26 cellular contexts compared by ENCODE assay signal in the genomic region with DNA sequence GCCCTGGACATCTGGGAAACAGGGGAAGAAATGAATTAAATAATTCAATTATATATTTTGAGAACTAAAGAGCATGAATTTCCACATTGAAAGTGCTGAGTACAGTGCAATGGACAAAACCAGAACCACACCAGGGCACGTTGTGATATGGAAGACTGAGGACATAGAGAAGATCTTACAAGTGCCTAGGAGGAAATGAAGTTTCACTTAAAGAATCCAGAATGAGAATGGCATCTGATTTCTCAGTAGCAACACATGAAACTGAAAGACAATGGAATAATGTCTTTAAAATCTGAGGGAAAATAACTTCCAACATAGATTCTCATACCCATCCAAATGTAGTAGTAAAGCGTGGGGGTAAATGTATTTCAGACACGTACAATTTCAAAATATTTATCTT. TPM values are rescaled to one million over a fixed set of nuclear protein-coding genes. Genes with fewer than 3 reads are reported as not detected.
DNase-seq lines count a peak whose midpoint lies in the region; ATAC-seq, FAIRE-seq and TF ChIP-seq lines count a peak whose summit lies in the region.
"Had no signal": no experiment of that assay in that cellular context is flagged by ENCODE, and none has a peak within 500 bp of the region (broad histone marks: within the 10 kb centered on the region; RNA-seq: fewer than 3 reads in every experiment).

No MANE protein-coding gene starts in this region.

- H3K9me3 ChIP-seq in left ventricle myocardium inferior (replicated peaks) (peaks cover 7% of the 10 kb centered on the region), colonic mucosa (no peaks in the 10 kb centered on the region), HepG2 (ENCODE audit: low read length) (no peaks in the 10 kb centered on the region), prostate gland (no peaks in the 10 kb centered on the region)
- H3K9me3 ChIP-seq: BE2C, HAP-1 had no signal

- no peak overlapping the region for H3K4me3 Mint-ChIP-seq in activated naive CD8-positive, alpha-beta T cell treated with anti-CD3 and anti-CD28 coated beads, Interleukin-2, amount 50 U/mL, for 24 hours
- H3K4me3 Mint-ChIP-seq: CD14-positive monocyte; CD4-positive, alpha-beta T cell; CD8-positive, alpha-beta memory T cell had no signal

- POLR2A ChIA-PET in HepG2 (lab: Yijun Ruan, JAX) = no interaction called here

- H3K27me3 ChIP-seq in left ventricle myocardium inferior (ENCODE audit: low read depth) (no peaks in the 10 kb centered on the region), colonic mucosa (no peaks in the 10 kb centered on the region), HepG2 (ENCODE audit: control insufficient read depth in 1 of 2, insufficient read depth in 2 of 2, low read length in 2 of 2) (no peaks in the 10 kb centered on the region; a peak in 1 of 5 replicates), prostate gland (replicated peaks; ENCODE audit: insufficient read depth) (no peaks in the 10 kb centered on the region)
- H3K27me3 ChIP-seq: BE2C; BLaER1 treated with 17β-estradiol and CSF1 and Interleukin-3, amounts not matched to agents 10 nM and 100 nM had no signal

- H3K9ac ChIP-seq in colonic mucosa (ENCODE audit: low read depth in 2 of 2, low read length in 2 of 2) (no peak overlapping the region), HepG2 (ENCODE audit: insufficient read depth, low read depth, low read length) (no peak overlapping the region)
- H3K9ac ChIP-seq: BLaER1 treated with 17β-estradiol and CSF1 and Interleukin-3, amounts not matched to agents 10 nM and 100 nM had no signal

- DNase-seq in left ventricle myocardium inferior (no peak), Right ventricle myocardium superior (no peak), colonic mucosa (no peak), HepG2 (ENCODE audit: low spot score) (no peak), prostate gland (ENCODE audit: low spot score) (no peak)
- no peak for DNase-seq in activated naive CD8-positive, alpha-beta T cell treated with anti-CD3 and anti-CD28 coated beads, Interleukin-2, amount 50 U/mL, for 24 hours
- DNase-seq: ACHN; AML-193; BE2C; CD4-positive, alpha-beta T cell; CD8-positive, alpha-beta memory T cell; DMS53; DMS79 treated with DMSO at 0.1 percent for 48 hours; GF-D8; GOT3 had no signal

- in situ Hi-C loops in HepG2 (cut with HindIII; ENCODE audit: extremely low pct_ligation_motif_present, low pct_unique_long_range_greater_than_20kb) = no loop called here

- H3K9me3 Mint-ChIP-seq in activated naive CD8-positive, alpha-beta T cell treated with anti-CD3 and anti-CD28 coated beads, Interleukin-2, amount 50 U/mL, for 24 hours = peaks cover 12% of the 10 kb centered on the region

- TF ChIP-seq EP300 in HepG2 (IDR thresholded peaks at IDR 0.05; ENCODE audit: low read depth in 2 of 2, low read length in 2 of 2) (no peak), HepG2 (CRISPR knock-in tag; IDR thresholded peaks at IDR 0.05; ENCODE audit: borderline replicate concordance) (no peak)

- no peaks in the 10 kb centered on the region for H3K79me2 ChIP-seq in HepG2 (ENCODE audit: insufficient read depth, low read length)

- no peak for TF ChIP-seq RAD21 in HepG2 (CRISPR knock-in tag; IDR thresholded peaks at IDR 0.05)

- CTCF ChIA-PET in HepG2 (lab: Yijun Ruan, JAX; ENCODE audit: low intra/inter-chr PET ratio, low total read pairs) = no interaction called here

- 78% methylated on average over 3 of the region's 3 CpGs for WGBS in HepG2 (ENCODE audit: low lambda C conversion rate)
- 90% methylated on average over 3 of the region's 3 CpGs for WGBS in prostate gland

- no peak overlapping the region for H3K27ac Mint-ChIP-seq in activated naive CD8-positive, alpha-beta T cell treated with anti-CD3 and anti-CD28 coated beads, Interleukin-2, amount 50 U/mL, for 24 hours
- H3K27ac Mint-ChIP-seq: CD4-positive, alpha-beta T cell had no signal

- H3K36me3 ChIP-seq in left ventricle myocardium inferior = no peaks in the 10 kb centered on the region
- H3K36me3 ChIP-seq in colonic mucosa = no peaks in the 10 kb centered on the region
- no peaks in the 10 kb centered on the region for H3K36me3 ChIP-seq in HepG2 (replicated peaks in 1 of 2; ENCODE audit: control insufficient read depth in 1 of 2, insufficient read depth in 2 of 2, low read length in 2 of 2)
- no peaks in the 10 kb centered on the region for H3K36me3 ChIP-seq in prostate gland
- H3K36me3 ChIP-seq: BE2C; BLaER1 treated with 17β-estradiol and CSF1 and Interleukin-3, amounts not matched to agents 10 nM and 100 nM; HAP-1 had no signal

- no peak for TF ChIP-seq CTCF in left ventricle myocardium inferior (IDR thresholded peaks at IDR 0.05; ENCODE audit: borderline replicate concordance)
- TF ChIP-seq CTCF in colonic mucosa (IDR thresholded peaks at IDR 0.05) = no peak
- no peak for TF ChIP-seq CTCF in HepG2 (CRISPR knock-in tag; IDR thresholded peaks at IDR 0.05)
- no peak for TF ChIP-seq CTCF in prostate gland (IDR thresholded peaks at IDR 0.05)

- ATAC-seq in Right ventricle myocardium superior (ENCODE audit: poor library complexity) (no peak), HepG2 (no peak), GM18907 (IDR thresholded peaks at IDR 0.05; ENCODE audit: unreplicated experiment) (no peak), HG02870 (IDR thresholded peaks at IDR 0.05; ENCODE audit: unreplicated experiment) (no peak)
- ATAC-seq in activated naive CD8-positive, alpha-beta T cell treated with anti-CD3 and anti-CD28 coated beads, Interleukin-2, amount 50 U/mL, for 24 hours = no peak

- FAIRE-seq in HepG2 (lab: Jason Lieb, UNC) = no peak
- FAIRE-seq: A204.1, D721Med, GM12891, GM18507, H54 had no signal

- no peaks in the 10 kb centered on the region for H4K20me1 ChIP-seq in HepG2 (ENCODE audit: insufficient read depth, low read length)
- H4K20me1 ChIP-seq: BLaER1 treated with 17β-estradiol and CSF1 and Interleukin-3, amounts not matched to agents 10 nM and 100 nM had no signal

- H3K4me2 ChIP-seq in HepG2 (ENCODE audit: low read depth, low read length) = no peak overlapping the region
- H3K4me2 ChIP-seq: BLaER1 treated with 17β-estradiol and CSF1 and Interleukin-3, amounts not matched to agents 10 nM and 100 nM had no signal

- intact Hi-C loops in left ventricle myocardium inferior (cut with micrococcal nuclease) (no loop called here), Right ventricle myocardium superior (cut with DNase I) (no loop called here), colonic mucosa (cut with DNase I) (no loop called here), HepG2 (cut with micrococcal nuclease; ENCODE audit: unreplicated experiment) (no loop called here), prostate gland (cut with DNase I) (no loop called here)

- TF ChIP-seq POLR2A in HepG2 (IDR thresholded peaks at IDR 0.05; ENCODE audit: insufficient read depth in 1 of 2, low read depth in 2 of 2, low read length in 2 of 2) (no peak), prostate gland (IDR thresholded peaks at IDR 0.05) (no peak)

- no peaks in the 10 kb centered on the region for H3K36me3 Mint-ChIP-seq in activated naive CD8-positive, alpha-beta T cell treated with anti-CD3 and anti-CD28 coated beads, Interleukin-2, amount 50 U/mL, for 24 hours (ENCODE audit: low read depth)
- H3K36me3 Mint-ChIP-seq: CD14-positive monocyte had no signal

- H3K27ac ChIP-seq in left ventricle myocardium inferior (replicated peaks) (peak overlapping the region; percentile 63), colonic mucosa (peak overlapping the region; percentile 43), HepG2 (ENCODE audit: extremely low read length, insufficient read depth, low read length) (no peak overlapping the region), prostate gland (no peak overlapping the region)
- H3K27ac ChIP-seq: 22Rv1; BLaER1 treated with 17β-estradiol and CSF1 and Interleukin-3, amounts not matched to agents 10 nM and 100 nM had no signal

- H3K4me3 ChIP-seq in left ventricle myocardium inferior (no peak overlapping the region), colonic mucosa (no peak overlapping the region), HepG2 (replicated peaks in 1 of 3; ENCODE audit: insufficient read depth in 1 of 3, low read depth in 2 of 3, low read length in 3 of 3) (no peak overlapping the region), prostate gland (no peak overlapping the region)
- H3K4me3 ChIP-seq: BLaER1 treated with 17β-estradiol and CSF1 and Interleukin-3, amounts not matched to agents 10 nM and 100 nM; HAP-1 had no signal

- no peaks in the 10 kb centered on the region for H3K27me3 Mint-ChIP-seq in activated naive CD8-positive, alpha-beta T cell treated with anti-CD3 and anti-CD28 coated beads, Interleukin-2, amount 50 U/mL, for 24 hours
- H3K27me3 Mint-ChIP-seq: CD4-positive, alpha-beta T cell had no signal

- H2AFZ ChIP-seq in HepG2 (ENCODE audit: low read length) = no peak overlapping the region

- H3K4me1 ChIP-seq in left ventricle myocardium inferior = peaks cover 43% of the 10 kb centered on the region
- no peaks in the 10 kb centered on the region for H3K4me1 ChIP-seq in colonic mucosa
- H3K4me1 ChIP-seq in HepG2 (ENCODE audit: insufficient read depth, low read length) = peaks cover 8% of the 10 kb centered on the region
- no peaks in the 10 kb centered on the region for H3K4me1 ChIP-seq in prostate gland (replicated peaks)
- H3K4me1 ChIP-seq: BE2C had no signal

- H3K4me1 Mint-ChIP-seq in activated naive CD8-positive, alpha-beta T cell treated with anti-CD3 and anti-CD28 coated beads, Interleukin-2, amount 50 U/mL, for 24 hours = peaks cover 16% of the 10 kb centered on the region

- no TSS peak for BruUV-seq in HepG2 (replicated peaks; lab: Mats Ljungman, UMichigan)

RNA-seq across cellular contexts. Expression of gene AAK1, which starts 20.3 kb away (rescaled TPM):
- 133 TPM for total RNA-seq in left ventricle myocardium inferior
- 87.2 TPM for total RNA-seq in Right ventricle myocardium superior
- total RNA-seq in colonic mucosa = 10 to 100 TPM; 33.5 to 41.7 TPM
- 10.3 and 15.2 TPM in 2 replicates for total RNA-seq in HepG2 (2016; rRNA removed; fragmentation: Illumina TruSeq; extraction: Trizol)
- 2.4 and 3.1 TPM in 2 replicates for total RNA-seq in HepG2 (2016; cell fraction: cytosol; rRNA removed; fragmentation: Illumina TruSeq; extraction: Trizol; ENCODE audit: low read depth)
- 9.4 and 12.9 TPM in 2 replicates for total RNA-seq in HepG2 (2016; cell fraction: insoluble cytoplasmic fraction; rRNA removed; fragmentation: Illumina TruSeq; extraction: Trizol)
- total RNA-seq in HepG2 (2016; cell fraction: membrane; rRNA removed; fragmentation: Illumina TruSeq; extraction: Trizol) = 7.2 and 7.6 TPM in 2 replicates
- 20.2 and 27.8 TPM in 2 replicates for total RNA-seq in HepG2 (2016; cell fraction: nucleus; rRNA removed; fragmentation: Illumina TruSeq; extraction: Trizol)
- polyA plus RNA-seq in HepG2 (2011; rRNA removed) = 9.4 and 9.8 TPM in 2 replicates
- polyA plus RNA-seq in HepG2 (2011; cell fraction: cytosol; rRNA removed) = 4.3 and 6.0 TPM in 2 replicates
- 13.6 and 15.8 TPM in 2 replicates for polyA plus RNA-seq in HepG2 (2011; cell fraction: nucleus; rRNA removed)
- polyA plus RNA-seq in HepG2 (2012) = 7.2 and 9.5 TPM in 2 replicates
- 0.59 and 1.3 TPM in 2 replicates for polyA plus RNA-seq in HepG2 (2016; cell fraction: cytosol; fragmentation: Illumina TruSeq; extraction: Trizol; ENCODE audit: low read depth)
- polyA plus RNA-seq in HepG2 (2016; cell fraction: insoluble cytoplasmic fraction; fragmentation: Illumina TruSeq; extraction: Trizol; ENCODE audit: low read depth) = 7.3 and 8.6 TPM in 2 replicates
- 1.5 and 1.9 TPM in 2 replicates for polyA plus RNA-seq in HepG2 (2016; cell fraction: membrane; fragmentation: Illumina TruSeq; extraction: Trizol; ENCODE audit: low read depth)
- polyA plus RNA-seq in HepG2 (2016; cell fraction: nucleus; fragmentation: Illumina TruSeq; extraction: Trizol; ENCODE audit: insufficient read depth, low read depth) = 14.2 and 15.4 TPM in 2 replicates
- 8.6 and 11.3 TPM in 2 replicates for polyA minus RNA-seq in HepG2 (2011; rRNA and poly(A)+ RNA removed; ENCODE audit: low replicate concordance)
- polyA minus RNA-seq in HepG2 (2011; cell fraction: cytosol; rRNA and poly(A)+ RNA removed) = 17.2 and 18.3 TPM in 2 replicates
- 41.1 and 50.6 TPM in 2 replicates for polyA minus RNA-seq in HepG2 (2011; cell fraction: nucleus; rRNA and poly(A)+ RNA removed)
- 10 to 100 TPM; 70.7 to 77.3 TPM for total RNA-seq in prostate gland

Comparison
In these comparisons a context has a peak if more than half of its experiments do, and no peak if none do; other contexts are left out.
1. H3K27ac ChIP-seq: peak in left ventricle myocardium inferior (single experiment) and colonic mucosa (single experiment); none in HepG2 (single experiment) and prostate gland (0 of 2).